Comparison of ENCODE assay signal across 13 cellular contexts in the genomic region with DNA sequence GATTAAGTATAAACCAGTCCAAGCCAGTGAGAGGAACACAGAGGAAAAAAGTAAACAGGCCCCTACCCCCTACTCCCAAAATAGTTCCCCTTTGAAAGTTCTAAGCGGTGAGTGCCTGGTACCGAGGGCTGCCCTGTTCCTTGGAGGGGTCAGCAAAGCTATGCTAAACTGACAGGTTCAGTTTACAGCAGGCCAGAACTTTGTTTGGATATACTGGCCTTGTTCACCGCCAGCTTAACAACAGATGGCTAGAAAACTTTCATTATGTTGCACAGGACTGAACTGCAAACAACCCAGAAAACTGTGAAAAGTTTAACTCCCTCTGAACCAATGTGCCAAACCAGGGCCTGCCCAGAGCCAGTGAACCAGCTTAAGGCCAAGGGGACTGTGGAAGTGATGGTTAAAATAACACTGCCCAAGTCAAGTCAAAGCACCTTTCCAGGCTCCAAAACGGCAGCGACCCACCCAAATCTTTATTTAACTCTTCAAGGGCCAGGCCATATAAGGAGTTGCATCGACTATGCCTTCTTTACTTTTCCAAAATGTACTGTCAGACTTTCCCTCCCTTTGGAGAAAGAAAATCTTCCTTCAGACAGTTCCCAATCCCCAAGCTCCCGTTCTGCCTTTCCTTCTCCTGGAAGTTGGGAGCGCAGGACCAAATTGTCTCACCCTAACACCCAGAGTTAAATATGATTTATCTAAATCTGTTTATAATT.
A peak's percentile ranks its signal among the peaks of the same experiment; 100 is the strongest.
DNase-seq lines count a peak whose midpoint lies in the region; ATAC-seq and TF ChIP-seq lines count a peak whose summit lies in the region.
"Had no signal": no experiment of that assay in that cellular context is flagged by ENCODE, and none has a peak within 500 bp of the region (broad histone marks: within the 10 kb centered on the region; RNA-seq: fewer than 3 reads in every experiment).

No MANE protein-coding gene starts in this region.

- H3K4me1 ChIP-seq in GM23338 (ENCODE audit: insufficient read depth) (peaks cover 70% of the 10 kb centered on the region), rectal smooth muscle tissue (ENCODE audit: control insufficient read depth, insufficient read depth, low read length) (peaks cover 24% of the 10 kb centered on the region)

- H3K9ac ChIP-seq in rectal smooth muscle tissue (ENCODE audit: low read length), result no peak overlapping the region

- H3K27me3 ChIP-seq in GM23338 (ENCODE audit: insufficient read depth), result no peaks in the 10 kb centered on the region
- H3K27me3 ChIP-seq in rectal smooth muscle tissue (ENCODE audit: control insufficient read depth, insufficient read depth, low read length), result no peaks in the 10 kb centered on the region
- H3K27me3 ChIP-seq: spleen had no signal

- H3K4me2 ChIP-seq in GM23338, result no peak overlapping the region

- TF ChIP-seq CTCF in GM23338 (conservative IDR thresholded peaks at IDR 0.05; ENCODE audit: low read depth in 2 of 2), result no peak
- TF ChIP-seq CTCF in activated CD8-positive, alpha-beta T cell treated with anti-CD3 and anti-CD28 coated beads for 36 hours (IDR thresholded peaks at IDR 0.05), result no peak

- POLR2A ChIA-PET in activated CD8-positive, alpha-beta T cell treated with anti-CD3 and anti-CD28 coated beads for 36 hours (lab: Charles Lee), result interaction anchor here (1.4 kb wide), 1 partner anchor 52 kb away, joined by 3 read pairs; no protein-coding TSS in a partner anchor

- H3K4me3 ChIP-seq in GM23338, result no peak overlapping the region
- H3K4me3 ChIP-seq in rectal smooth muscle tissue (ENCODE audit: low read length), result peak overlapping the region; percentile 33
- H3K4me3 ChIP-seq: spleen had no signal

- ATAC-seq in GM23338, result peak; percentile 23; the same call in 2 of the 3 replicates
- no peak for ATAC-seq in activated CD8-positive, alpha-beta T cell treated with anti-CD3 and anti-CD28 coated beads for 36 hours
- ATAC-seq in left colon, result peak; percentile 22
- ATAC-seq in HG03280 (IDR thresholded peaks at IDR 0.05; ENCODE audit: unreplicated experiment), result no peak
- no peak for ATAC-seq in HG02763 (IDR thresholded peaks at IDR 0.05; ENCODE audit: unreplicated experiment)
- no peak for ATAC-seq in effector memory CD8-positive, alpha-beta T cell (replicated peaks)

- DNase-seq in GM23338 (ENCODE audit: low spot score) (no peak), left colon (no peak), DMS79 treated with DMSO at 0.1 percent for 48 hours (lab: John Stamatoyannopoulos, UW) (no peak)
- no peak for DNase-seq in activated CD8-positive, alpha-beta T cell treated with anti-CD3 and anti-CD28 coated beads for 36 hours
- no peak for DNase-seq in effector memory CD8-positive, alpha-beta T cell
- DNase-seq: activated effector memory CD4-positive, alpha-beta T cell treated with Interleukin-2 at 50 U/mL for 16 hours; glutamatergic neuron; NCI-H1105 treated with DMSO at 0.1 percent for 48 hours; SIG-M5; spleen had no signal

- no peak overlapping the region; the same call in 2 of the 3 replicates for H3K4me3 Mint-ChIP-seq in GM23338
- H3K4me3 Mint-ChIP-seq in activated CD8-positive, alpha-beta T cell treated with anti-CD3 and anti-CD28 coated beads for 36 hours, result no peak overlapping the region
- H3K4me3 Mint-ChIP-seq in effector memory CD8-positive, alpha-beta T cell, result no peak overlapping the region

- no peak overlapping the region for H2AFZ ChIP-seq in GM23338

- H3K4me1 Mint-ChIP-seq in GM23338, result peaks cover 74% of the 10 kb centered on the region
- H3K4me1 Mint-ChIP-seq in activated CD8-positive, alpha-beta T cell treated with anti-CD3 and anti-CD28 coated beads for 36 hours (ENCODE audit: low read depth), result peaks cover 74% of the 10 kb centered on the region
- H3K4me1 Mint-ChIP-seq in effector memory CD8-positive, alpha-beta T cell (ENCODE audit: low read depth in 2 of 2), result peaks cover 15 to 21% of the 10 kb centered on the region in 2 donors

- H3K27ac Mint-ChIP-seq in GM23338, result peak overlapping the region; percentile 39
- peak overlapping the region; percentile 77 for H3K27ac Mint-ChIP-seq in activated CD8-positive, alpha-beta T cell treated with anti-CD3 and anti-CD28 coated beads for 36 hours
- no peak overlapping the region for H3K27ac Mint-ChIP-seq in effector memory CD8-positive, alpha-beta T cell

- no peaks in the 10 kb centered on the region for H3K79me2 ChIP-seq in GM23338 (replicated peaks; ENCODE audit: insufficient read depth)

- CTCF ChIA-PET in activated CD8-positive, alpha-beta T cell treated with anti-CD3 and anti-CD28 coated beads for 36 hours (lab: Charles Lee), result interaction anchor here (1.6 kb wide), 1 partner anchor 450 kb away, joined by 4 read pairs; no protein-coding TSS in a partner anchor

- H3K9me3 Mint-ChIP-seq in GM23338, result no peaks in the 10 kb centered on the region
- H3K9me3 Mint-ChIP-seq in activated CD8-positive, alpha-beta T cell treated with anti-CD3 and anti-CD28 coated beads for 36 hours, result no peaks in the 10 kb centered on the region
- H3K9me3 Mint-ChIP-seq in effector memory CD8-positive, alpha-beta T cell, result no peaks in the 10 kb centered on the region

- peaks cover 6% of the 10 kb centered on the region for H3K27me3 Mint-ChIP-seq in GM23338 (ENCODE audit: insufficient read depth, low read depth, poor library complexity)
- H3K27me3 Mint-ChIP-seq in activated CD8-positive, alpha-beta T cell treated with anti-CD3 and anti-CD28 coated beads for 36 hours, result no peaks in the 10 kb centered on the region
- no peaks in the 10 kb centered on the region for H3K27me3 Mint-ChIP-seq in effector memory CD8-positive, alpha-beta T cell

- H3F3A ChIP-seq in GM23338 (replicated peaks; ENCODE audit: low read depth), result peaks cover 4% of the 10 kb centered on the region; the same call in 1 of the 2 replicates

- H3K36me3 ChIP-seq in GM23338 (ENCODE audit: insufficient read depth) (no peaks in the 10 kb centered on the region), rectal smooth muscle tissue (ENCODE audit: control insufficient read depth, insufficient read depth, low read length) (no peaks in the 10 kb centered on the region)
- H3K36me3 ChIP-seq: spleen had no signal

- H3K27ac ChIP-seq in GM23338 (ENCODE audit: low read depth) (peak overlapping the region; percentile 43; the same call in 1 of the 2 replicates), rectal smooth muscle tissue (ENCODE audit: low read depth, low read length) (peak overlapping the region; percentile 84)

- no peaks in the 10 kb centered on the region for H3K9me2 ChIP-seq in GM23338 (ENCODE audit: insufficient read depth)

- no peaks in the 10 kb centered on the region for H4K20me1 ChIP-seq in GM23338 (replicated peaks; ENCODE audit: insufficient read depth)

- H3K36me3 Mint-ChIP-seq in GM23338 (ENCODE audit: low read depth), result no peaks in the 10 kb centered on the region
- peaks cover 16% of the 10 kb centered on the region for H3K36me3 Mint-ChIP-seq in activated CD8-positive, alpha-beta T cell treated with anti-CD3 and anti-CD28 coated beads for 36 hours (ENCODE audit: low read depth)
- H3K36me3 Mint-ChIP-seq in effector memory CD8-positive, alpha-beta T cell (ENCODE audit: insufficient read depth), result peaks cover 10% of the 10 kb centered on the region

- intact Hi-C loops in activated CD8-positive, alpha-beta T cell treated with anti-CD3 and anti-CD28 coated beads for 36 hours (cut with micrococcal nuclease), result no loop called here
- intact Hi-C loops in left colon (cut with DNase I, micrococcal nuclease), result loop anchor here in 1 of 2 donors (10.0 kb wide), 1 partner anchor 109 kb away; no protein-coding TSS in a partner anchor

TF ChIP-seq in GM23338, 12 proteins besides CTCF, POLR2A, EP300 and RAD21:
- TF ChIP-seq, protein P1, sequence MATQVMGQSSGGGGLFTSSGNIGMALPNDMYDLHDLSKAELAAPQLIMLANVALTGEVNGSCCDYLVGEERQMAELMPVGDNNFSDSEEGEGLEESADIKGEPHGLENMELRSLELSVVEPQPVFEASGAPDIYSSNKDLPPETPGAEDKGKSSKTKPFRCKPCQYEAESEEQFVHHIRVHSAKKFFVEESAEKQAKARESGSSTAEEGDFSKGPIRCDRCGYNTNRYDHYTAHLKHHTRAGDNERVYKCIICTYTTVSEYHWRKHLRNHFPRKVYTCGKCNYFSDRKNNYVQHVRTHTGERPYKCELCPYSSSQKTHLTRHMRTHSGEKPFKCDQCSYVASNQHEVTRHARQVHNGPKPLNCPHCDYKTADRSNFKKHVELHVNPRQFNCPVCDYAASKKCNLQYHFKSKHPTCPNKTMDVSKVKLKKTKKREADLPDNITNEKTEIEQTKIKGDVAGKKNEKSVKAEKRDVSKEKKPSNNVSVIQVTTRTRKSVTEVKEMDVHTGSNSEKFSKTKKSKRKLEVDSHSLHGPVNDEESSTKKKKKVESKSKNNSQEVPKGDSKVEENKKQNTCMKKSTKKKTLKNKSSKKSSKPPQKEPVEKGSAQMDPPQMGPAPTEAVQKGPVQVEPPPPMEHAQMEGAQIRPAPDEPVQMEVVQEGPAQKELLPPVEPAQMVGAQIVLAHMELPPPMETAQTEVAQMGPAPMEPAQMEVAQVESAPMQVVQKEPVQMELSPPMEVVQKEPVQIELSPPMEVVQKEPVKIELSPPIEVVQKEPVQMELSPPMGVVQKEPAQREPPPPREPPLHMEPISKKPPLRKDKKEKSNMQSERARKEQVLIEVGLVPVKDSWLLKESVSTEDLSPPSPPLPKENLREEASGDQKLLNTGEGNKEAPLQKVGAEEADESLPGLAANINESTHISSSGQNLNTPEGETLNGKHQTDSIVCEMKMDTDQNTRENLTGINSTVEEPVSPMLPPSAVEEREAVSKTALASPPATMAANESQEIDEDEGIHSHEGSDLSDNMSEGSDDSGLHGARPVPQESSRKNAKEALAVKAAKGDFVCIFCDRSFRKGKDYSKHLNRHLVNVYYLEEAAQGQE (IDR thresholded peaks at IDR 0.05; ENCODE audit: unreplicated experiment), result no peak
- TF ChIP-seq ZNF331 (CRISPR knock-in tag; IDR thresholded peaks at IDR 0.05; ENCODE audit: low read depth) (no peak), NANOG (IDR thresholded peaks at IDR 0.05; ENCODE audit: borderline replicate concordance) (no peak), STAT1 (IDR thresholded peaks at IDR 0.05; ENCODE audit: unreplicated experiment) (no peak), JUNB (IDR thresholded peaks at IDR 0.05; ENCODE audit: unreplicated experiment) (no peak), EZH2 (IDR thresholded peaks at IDR 0.05; ENCODE audit: low read depth, unreplicated experiment) (no peak)
TF ChIP-seq in GM23338: peak in this region for 0.

Comparison
In these comparisons a context has a peak if more than half of its experiments do, and no peak if none do; other contexts are left out.
1. ATAC-seq: peak in GM23338 (single experiment) and left colon (single experiment); none in activated CD8-positive, alpha-beta T cell treated with anti-CD3 and anti-CD28 coated beads for 36 hours (single experiment), HG03280 (single experiment), HG02763 (single experiment) and effector memory CD8-positive, alpha-beta T cell (single experiment).
2. H3K27ac Mint-ChIP-seq: peak in GM23338 (single experiment) and activated CD8-positive, alpha-beta T cell treated with anti-CD3 and anti-CD28 coated beads for 36 hours (single experiment); none in effector memory CD8-positive, alpha-beta T cell (0 of 2).